ENCODE assay signal across 17 cellular contexts in the genomic region with DNA sequence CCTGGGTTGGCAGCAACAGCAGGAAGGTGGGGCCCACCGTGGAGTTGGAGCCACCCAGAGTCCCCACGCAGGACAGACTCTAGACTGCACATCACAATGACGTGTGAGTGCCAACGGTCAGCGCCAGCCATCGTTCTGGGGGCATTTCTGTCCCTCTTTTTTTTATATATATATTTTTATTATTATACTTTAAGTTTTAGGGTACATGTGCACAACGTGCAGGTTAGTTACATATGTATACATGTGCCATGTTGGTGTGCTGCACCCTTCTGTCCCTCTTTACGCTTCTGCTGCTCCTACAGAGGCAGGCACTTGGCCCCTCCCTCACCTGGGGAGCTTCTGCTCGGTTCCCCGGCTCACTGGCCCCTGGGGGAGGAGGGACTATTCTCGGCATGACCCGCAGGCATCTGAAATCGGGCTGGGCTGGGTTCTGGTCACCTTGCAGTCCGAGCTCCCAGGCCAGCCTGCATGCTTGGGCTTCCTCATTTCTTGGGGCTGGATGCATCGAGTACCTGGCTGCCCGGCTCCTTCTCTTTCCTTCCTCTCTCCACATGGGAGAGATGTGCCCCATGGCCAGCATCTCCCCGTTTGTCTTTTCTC.
DNase-seq lines count a peak whose midpoint lies in the region; ATAC-seq and TF ChIP-seq lines count a peak whose summit lies in the region.
"Had no signal": no experiment of that assay in that cellular context is flagged by ENCODE, and none has a peak within 500 bp of the region (broad histone marks: within the 10 kb centered on the region; RNA-seq: fewer than 3 reads in every experiment).

No MANE protein-coding gene starts in this region.

- no peaks in the 10 kb centered on the region for H3K27me3 Mint-ChIP-seq in activated CD8-positive, alpha-beta memory T cell treated with anti-CD3 and anti-CD28 coated beads, Interleukin-2, amount 10 ng/mL, durations not matched to agents 7 days and 5 days
- no peaks in the 10 kb centered on the region for H3K27me3 Mint-ChIP-seq in activated T-helper 17 cell treated with anti-CD3 and anti-CD28 coated beads, Interleukin-2, amount 50 U/mL, for 72 hours

- 70 to 78% (median 75%) methylated on average over 17 of the region's 17 CpGs for WGBS in stomach, 5 donors
- 72 to 79% methylated on average over 17 of the region's 17 CpGs for WGBS in tibial nerve, 2 donors

- intact Hi-C loops in stomach (cut with DNase I; ENCODE audit: low total_unique reads) (no loop called here), A673 (cut with micrococcal nuclease; ENCODE audit: unreplicated experiment) (no loop called here)

- TF ChIP-seq CTCF in stomach (IDR thresholded peaks at IDR 0.05) (no peak), tibial nerve (IDR thresholded peaks at IDR 0.05) (no peak), A673 (conservative IDR thresholded peaks at IDR 0.05; ENCODE audit: low read depth, low read length) (no peak)

- no peak overlapping the region for H3K27ac Mint-ChIP-seq in activated CD8-positive, alpha-beta memory T cell treated with anti-CD3 and anti-CD28 coated beads, Interleukin-2, amount 10 ng/mL, durations not matched to agents 7 days and 5 days
- H3K27ac Mint-ChIP-seq in activated T-helper 17 cell treated with anti-CD3 and anti-CD28 coated beads, Interleukin-2, amount 50 U/mL, for 72 hours: no peak overlapping the region
- H3K27ac Mint-ChIP-seq: CD4-positive, alpha-beta T cell; GM23338; HFFc6 had no signal

- H3K4me1 Mint-ChIP-seq in activated CD8-positive, alpha-beta memory T cell treated with anti-CD3 and anti-CD28 coated beads, Interleukin-2, amount 10 ng/mL, durations not matched to agents 7 days and 5 days: no peaks in the 10 kb centered on the region
- H3K4me1 Mint-ChIP-seq in activated T-helper 17 cell treated with anti-CD3 and anti-CD28 coated beads, Interleukin-2, amount 50 U/mL, for 72 hours: no peaks in the 10 kb centered on the region
- H3K4me1 Mint-ChIP-seq: GM23338 had no signal

- POLR2A ChIA-PET in A673 (lab: Charles Lee; ENCODE audit: low non-redundant PET): no interaction called here

- H3K9me3 ChIP-seq in stomach: peaks cover 0 to 16% (median 6%) of the 10 kb centered on the region in 4 donors
- H3K9me3 ChIP-seq in tibial nerve: peaks cover 0 to 3% (median 0%) of the 10 kb centered on the region in 4 donors
- no peaks in the 10 kb centered on the region for H3K9me3 ChIP-seq in A673 (ENCODE audit: low read depth, low read length, poor library complexity, severe bottlenecking)

- TF ChIP-seq EP300 in stomach (IDR thresholded peaks at IDR 0.05) (no peak), tibial nerve (IDR thresholded peaks at IDR 0.05) (no peak)

- TF ChIP-seq POLR2A in stomach (IDR thresholded peaks at IDR 0.05) (no peak), tibial nerve (IDR thresholded peaks at IDR 0.05) (no peak)

- H3K4me1 ChIP-seq in stomach (no peaks in the 10 kb centered on the region), tibial nerve (no peaks in the 10 kb centered on the region), A673 (ENCODE audit: insufficient read depth, low read length, poor library complexity, severe bottlenecking) (no peaks in the 10 kb centered on the region)

- H3K27me3 ChIP-seq in stomach: peaks cover 0 to 31% (median 4%) of the 10 kb centered on the region in 3 donors
- H3K27me3 ChIP-seq in tibial nerve: no peaks in the 10 kb centered on the region
- peaks cover 18% of the 10 kb centered on the region for H3K27me3 ChIP-seq in A673 (replicated peaks; ENCODE audit: insufficient read depth, low read depth, low read length, poor library complexity)

- H3K36me3 Mint-ChIP-seq in activated CD8-positive, alpha-beta memory T cell treated with anti-CD3 and anti-CD28 coated beads, Interleukin-2, amount 10 ng/mL, durations not matched to agents 7 days and 5 days: no peaks in the 10 kb centered on the region
- H3K36me3 Mint-ChIP-seq in activated T-helper 17 cell treated with anti-CD3 and anti-CD28 coated beads, Interleukin-2, amount 50 U/mL, for 72 hours (ENCODE audit: low read depth): no peaks in the 10 kb centered on the region

- no peaks in the 10 kb centered on the region for H3K9me3 Mint-ChIP-seq in activated CD8-positive, alpha-beta memory T cell treated with anti-CD3 and anti-CD28 coated beads, Interleukin-2, amount 10 ng/mL, durations not matched to agents 7 days and 5 days (ENCODE audit: low read depth)
- no peaks in the 10 kb centered on the region for H3K9me3 Mint-ChIP-seq in activated T-helper 17 cell treated with anti-CD3 and anti-CD28 coated beads, Interleukin-2, amount 50 U/mL, for 72 hours
- H3K9me3 Mint-ChIP-seq: CD4-positive, alpha-beta T cell had no signal

- no peak overlapping the region for H3K4me3 Mint-ChIP-seq in activated CD8-positive, alpha-beta memory T cell treated with anti-CD3 and anti-CD28 coated beads, Interleukin-2, amount 10 ng/mL, durations not matched to agents 7 days and 5 days
- no peak overlapping the region for H3K4me3 Mint-ChIP-seq in activated T-helper 17 cell treated with anti-CD3 and anti-CD28 coated beads, Interleukin-2, amount 50 U/mL, for 72 hours
- H3K4me3 Mint-ChIP-seq: CD4-positive, alpha-beta T cell; GM23338; HFFc6 had no signal

- H3K27ac ChIP-seq in stomach: no peak overlapping the region
- H3K27ac ChIP-seq in tibial nerve: no peak overlapping the region
- H3K27ac ChIP-seq in A673 (ENCODE audit: low read depth, low read length, poor library complexity, severe bottlenecking): no peak overlapping the region
- H3K27ac ChIP-seq: C4-2B had no signal

- H3K36me3 ChIP-seq in stomach (no peaks in the 10 kb centered on the region), tibial nerve (no peaks in the 10 kb centered on the region), A673 (ENCODE audit: insufficient read depth, low read length, poor library complexity, severe bottlenecking) (no peaks in the 10 kb centered on the region)

- ATAC-seq in activated CD8-positive, alpha-beta memory T cell treated with anti-CD3 and anti-CD28 coated beads, Interleukin-2, amount 10 ng/mL, durations not matched to agents 7 days and 5 days: no peak
- ATAC-seq in activated T-helper 17 cell treated with anti-CD3 and anti-CD28 coated beads, Interleukin-2, amount 50 U/mL, for 72 hours (replicated peaks): no peak
- ATAC-seq: GM23338, HCT116 had no signal

- BruUV-seq in A673 (replicated peaks; lab: Mats Ljungman, UMichigan): no TSS peak

- DNase-seq in ELF-1 (ENCODE audit: low read depth, low spot score) (peak; percentile 27), islet precursor cell (peak; percentile 21), stomach (peak; percentile 24), tibial nerve (ENCODE audit: low spot score in 2 of 2) (no peak), A673 (ENCODE audit: low spot score) (no peak)
- peak; percentile 19 for DNase-seq in activated CD8-positive, alpha-beta memory T cell treated with anti-CD3 and anti-CD28 coated beads, Interleukin-2, amount 10 ng/mL, durations not matched to agents 7 days and 5 days
- DNase-seq: AML-193; CD4-positive, alpha-beta T cell; DMS153; DMS79; GF-D8; HFFc6; IMR-90 had no signal

- CTCF ChIA-PET in activated CD8-positive, alpha-beta memory T cell treated with anti-CD3 and anti-CD28 coated beads, Interleukin-2, amount 10 ng/mL, durations not matched to agents 7 days and 5 days (lab: Charles Lee): no interaction called here
- CTCF ChIA-PET in A673 (lab: Charles Lee): no interaction called here

- no peak overlapping the region for H3K4me3 ChIP-seq in stomach
- no peak overlapping the region for H3K4me3 ChIP-seq in tibial nerve
- H3K4me3 ChIP-seq in A673 (ENCODE audit: low read depth, low read length, poor library complexity, severe bottlenecking): no peak overlapping the region
- H3K4me3 ChIP-seq: GM23338 had no signal

Comparison
In these comparisons a context has a peak if more than half of its experiments do, and no peak if none do; other contexts are left out.
1. DNase-seq: peak in ELF-1 (single experiment), activated CD8-positive, alpha-beta memory T cell treated with anti-CD3 and anti-CD28 coated beads, Interleukin-2, amount 10 ng/mL, durations not matched to agents 7 days and 5 days (single experiment), islet precursor cell (single experiment) and stomach (single experiment); none in tibial nerve (0 of 2) and A673 (single experiment).